Comparison of ENCODE assay signal across 1 cellular context in genomic region chr17:79796570-79797491, GRCh38.
TF ChIP-seq lines count a peak whose summit lies in the region.

CBX8 (minus strand) TSS chr17:79797077; CDS start chr17:79796998, 79 bp downstream.

TF ChIP-seq in HepG2, 621 proteins besides CTCF, POLR2A, EP300 and RAD21 (continued from another document and continues in another):
- TF ChIP-seq STAT6 (CRISPR knock-in tag; IDR thresholded peaks at IDR 0.05; ENCODE audit: borderline replicate concordance) (no peak), NPAS2 (CRISPR knock-in tag; IDR thresholded peaks at IDR 0.05; ENCODE audit: borderline replicate concordance) (no peak), ATF5 (CRISPR knock-in tag; IDR thresholded peaks at IDR 0.05; ENCODE audit: low read depth) (0 out of 2 replicates have a peak, but pooled peaks have one; percentile 16), SALL2 (CRISPR knock-in tag; IDR thresholded peaks at IDR 0.05) (peak; percentile 77), ATRX (CRISPR knock-in tag; IDR thresholded peaks at IDR 0.05; ENCODE audit: borderline replicate concordance) (no peak), CENPX (CRISPR knock-in tag; IDR thresholded peaks at IDR 0.05) (no peak), AHDC1 (CRISPR knock-in tag; IDR thresholded peaks at IDR 0.05; ENCODE audit: borderline replicate concordance) (no peak), HDAC1 (CRISPR knock-in tag; IDR thresholded peaks at IDR 0.05) (peak; percentile 67), NKX3-1 (CRISPR knock-in tag; IDR thresholded peaks at IDR 0.05) (peak; percentile 52; the same call in 1 of the 2 replicates), HOXA7 (CRISPR knock-in tag; IDR thresholded peaks at IDR 0.05) (no peak), MED13 (CRISPR knock-in tag; IDR thresholded peaks at IDR 0.05) (no peak; the same call in 1 of the 2 replicates), ZNF691 (CRISPR knock-in tag; IDR thresholded peaks at IDR 0.05; ENCODE audit: borderline replicate concordance, low read depth) (0 out of 2 replicates have a peak, but pooled peaks have one; percentile 38), ZNF672 (CRISPR knock-in tag; IDR thresholded peaks at IDR 0.05) (no peak), ZFP91 (CRISPR knock-in tag; IDR thresholded peaks at IDR 0.05; ENCODE audit: borderline replicate concordance) (peak; percentile 65), ZKSCAN5 (CRISPR knock-in tag; IDR thresholded peaks at IDR 0.05) (no peak), KAT7 (CRISPR knock-in tag; IDR thresholded peaks at IDR 0.05; ENCODE audit: borderline replicate concordance) (no peak; the same call in 1 of the 2 replicates), TEAD2 (CRISPR knock-in tag; IDR thresholded peaks at IDR 0.05) (no peak), KLF6 (CRISPR knock-in tag; IDR thresholded peaks at IDR 0.05) (0 out of 2 replicates have a peak, but pooled peaks have one; percentile 72), FOXO4 (CRISPR knock-in tag; conservative IDR thresholded peaks at IDR 0.05) (no peak), FUBP1 (CRISPR knock-in tag; IDR thresholded peaks at IDR 0.05; ENCODE audit: borderline replicate concordance) (no peak), SOX13 (IDR thresholded peaks at IDR 0.05) (no peak), SOX13 (CRISPR knock-in tag; conservative IDR thresholded peaks at IDR 0.05 in 1 of 2, IDR thresholded peaks at IDR 0.05 in 1 of 2) (peak in 1 of 2 experiments; percentile 48; a peak in 1 of 4 replicates), ZSCAN29 (CRISPR knock-in tag; conservative IDR thresholded peaks at IDR 0.05) (no peak), GTF2F1 (IDR thresholded peaks at IDR 0.05; ENCODE audit: low read length) (no peak), POGK (CRISPR knock-in tag; conservative IDR thresholded peaks at IDR 0.05) (no peak; the same call in 1 of the 2 replicates), SALL1 (CRISPR knock-in tag; IDR thresholded peaks at IDR 0.05) (peak; percentile 76), HMG20B (CRISPR knock-in tag; conservative IDR thresholded peaks at IDR 0.05) (no peak), WIZ (CRISPR knock-in tag; IDR thresholded peaks at IDR 0.05) (no peak), ZFP36L2 (CRISPR knock-in tag; IDR thresholded peaks at IDR 0.05) (no peak), ZNF280D (CRISPR knock-in tag; IDR thresholded peaks at IDR 0.05) (no peak), ZNF446 (CRISPR knock-in tag; IDR thresholded peaks at IDR 0.05) (peak; percentile 72; the same call in 1 of the 2 replicates), RARA (CRISPR knock-in tag; IDR thresholded peaks at IDR 0.05) (peak; percentile 22; the same call in 1 of the 2 replicates), ZNF546 (CRISPR knock-in tag; conservative IDR thresholded peaks at IDR 0.05) (no peak), HNRNPH1 (optimal IDR thresholded peaks at IDR 0.05; ENCODE audit: low read depth, low read length) (no peak), U2AF1 (optimal IDR thresholded peaks at IDR 0.05; ENCODE audit: low read depth, low read length) (no peak), MZF1 (CRISPR knock-in tag; IDR thresholded peaks at IDR 0.05; ENCODE audit: borderline replicate concordance) (no peak), RAD51 (IDR thresholded peaks at IDR 0.05; ENCODE audit: borderline replicate concordance) (peak; percentile 50; the same call in 1 of the 2 replicates), REL (CRISPR knock-in tag; conservative IDR thresholded peaks at IDR 0.05) (peak; percentile 73; the same call in 1 of the 2 replicates), FOXA3 (CRISPR knock-in tag; IDR thresholded peaks at IDR 0.05) (peak; percentile 57), EEA1 (CRISPR knock-in tag; IDR thresholded peaks at IDR 0.05; ENCODE audit: borderline replicate concordance) (no peak), RNF2 (conservative IDR thresholded peaks at IDR 0.05; ENCODE audit: low read depth) (no peak), ZNF382 (CRISPR knock-in tag; IDR thresholded peaks at IDR 0.05; ENCODE audit: borderline replicate concordance) (no peak), MIER2 (CRISPR knock-in tag; IDR thresholded peaks at IDR 0.05) (no peak), ZNF354B (CRISPR knock-in tag; IDR thresholded peaks at IDR 0.05) (0 out of 2 replicates have a peak, but pooled peaks have one; percentile 87), NFIB (CRISPR knock-in tag; IDR thresholded peaks at IDR 0.05; ENCODE audit: borderline replicate concordance) (no peak)
